In the genomic region with DNA sequence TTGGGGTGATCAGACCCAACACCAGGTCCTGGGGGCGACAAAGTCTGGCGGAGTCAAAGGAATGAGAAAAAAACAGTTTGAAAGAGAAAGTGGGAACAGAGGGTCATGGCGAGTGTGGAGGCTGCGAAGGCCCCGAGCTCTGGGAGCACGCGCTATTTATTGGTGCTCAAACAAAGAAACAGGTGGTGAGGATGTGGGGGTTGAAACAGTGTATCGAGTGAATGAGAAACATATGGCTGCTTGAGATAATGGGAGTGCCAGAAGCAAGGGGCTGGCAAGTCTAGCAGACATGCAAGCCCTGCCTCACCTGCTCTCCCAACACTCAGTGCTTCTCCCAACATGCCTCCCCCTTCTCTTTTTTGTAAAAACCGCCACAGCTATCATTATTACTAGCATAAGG, we compare ENCODE assay signal across 22 cellular contexts. TPM values are rescaled to one million over a fixed set of nuclear protein-coding genes. Genes with fewer than 3 reads are reported as not detected.
A peak's percentile ranks its signal among the peaks of the same experiment; 100 is the strongest.
DNase-seq lines count a peak whose midpoint lies in the region; FAIRE-seq and TF ChIP-seq lines count a peak whose summit lies in the region.
"Had no signal": no experiment of that assay in that cellular context is flagged by ENCODE, and none has a peak within 500 bp of the region (broad histone marks: within the 10 kb centered on the region; RNA-seq: fewer than 3 reads in every experiment).

No MANE protein-coding gene starts in this region.

- H3K4me3 ChIP-seq in kidney (ENCODE audit: low read length in 2 of 2): no peak overlapping the region
- no peak overlapping the region for H3K4me3 ChIP-seq in trophoblast cell (ENCODE audit: low read depth, low read length)
- H3K4me3 ChIP-seq: heart right ventricle, left lung, upper lobe of right lung had no signal

- H4K91ac ChIP-seq in trophoblast cell (ENCODE audit: low read depth, low read length): no peak overlapping the region

- H4K12ac ChIP-seq in trophoblast cell (ENCODE audit: low read depth, low read length): no peak overlapping the region

- H3K23ac ChIP-seq in trophoblast cell (ENCODE audit: low read length): no peak overlapping the region

- H3K27me3 ChIP-seq in trophoblast cell (ENCODE audit: insufficient read depth, low read length): no peaks in the 10 kb centered on the region
- H3K27me3 ChIP-seq: upper lobe of right lung had no signal

- no peak overlapping the region for H2BK12ac ChIP-seq in trophoblast cell (ENCODE audit: low read length)

- H3K4me1 ChIP-seq in kidney (ENCODE audit: control insufficient read depth in 1 of 2, insufficient read depth in 1 of 2, low read depth in 1 of 2, low read length in 2 of 2) (no peaks in the 10 kb centered on the region), trophoblast cell (ENCODE audit: control insufficient read depth in 1 of 2, insufficient read depth in 2 of 2, low read length in 2 of 2) (peaks cover 3% of the 10 kb centered on the region in 2 experiments)
- H3K4me1 ChIP-seq: left lung, upper lobe of right lung had no signal

- H3K79me2 ChIP-seq in trophoblast cell (ENCODE audit: control insufficient read depth, insufficient read depth, low read length, poor library complexity): no peaks in the 10 kb centered on the region

- H3K9me3 ChIP-seq in kidney (ENCODE audit: control insufficient read depth in 1 of 2, low read length in 2 of 2): no peaks in the 10 kb centered on the region
- no peaks in the 10 kb centered on the region for H3K9me3 ChIP-seq in trophoblast cell (ENCODE audit: insufficient read depth, low read depth, low read length)
- H3K9me3 ChIP-seq: heart right ventricle, left lung, upper lobe of right lung had no signal

- H3K36me3 ChIP-seq in kidney (ENCODE audit: control insufficient read depth in 1 of 2, insufficient read depth in 2 of 2, low read length in 2 of 2) (no peaks in the 10 kb centered on the region), trophoblast cell (ENCODE audit: control insufficient read depth in 1 of 2, insufficient read depth in 2 of 2, low read length in 2 of 2) (no peaks in the 10 kb centered on the region)
- H3K36me3 ChIP-seq: heart right ventricle, left lung, upper lobe of right lung had no signal

- no peaks in the 10 kb centered on the region for H3K79me1 ChIP-seq in trophoblast cell (ENCODE audit: low read length)

- H2BK5ac ChIP-seq in trophoblast cell (ENCODE audit: low read depth, low read length, poor library complexity): no peak overlapping the region

- H2AK5ac ChIP-seq in trophoblast cell (ENCODE audit: low read length): no peak overlapping the region

- no peak for FAIRE-seq in kidney (lab: Jason Lieb, UNC)
- FAIRE-seq: GM12891, H54 had no signal

- TF ChIP-seq CTCF in kidney (IDR thresholded peaks at IDR 0.05; ENCODE audit: borderline replicate concordance, extremely low read depth, insufficient read depth): no peak

- no CpG with 5 or more reads among the region's 9 CpGs for WGBS in trophoblast cell (ENCODE audit: extremely low coverage, insufficient coverage, insufficient read length)

- no peak overlapping the region for H4K8ac ChIP-seq in trophoblast cell (ENCODE audit: low read depth, low read length)

- H3K4ac ChIP-seq in trophoblast cell (ENCODE audit: low read depth, low read length): no peak overlapping the region

- no peak overlapping the region for H2BK120ac ChIP-seq in trophoblast cell (ENCODE audit: insufficient read depth, low read length, poor library complexity)

- intact Hi-C loops in kidney (cut with DNase I): no loop called here

- no peak overlapping the region for H3K18ac ChIP-seq in trophoblast cell (ENCODE audit: low read length)

- no peak overlapping the region for H3K4me2 ChIP-seq in trophoblast cell (ENCODE audit: low read length)

- peak; percentile 85 for DNase-seq in DMS 273 (lab: John Stamatoyannopoulos, UW; ENCODE audit: unreplicated experiment)
- DNase-seq in NCI-H1092 treated with DMSO at 0.1 percent for 48 hours (lab: John Stamatoyannopoulos, UW): peak; percentile 44
- peak; percentile 73 for DNase-seq in NCI-H2227 (lab: John Stamatoyannopoulos, UW; ENCODE audit: unreplicated experiment)
- peak; percentile 59 for DNase-seq in cerebellar cortex (ENCODE audit: low spot score)
- DNase-seq in kidney: no peak
- DNase-seq in germinal center (ENCODE audit: low spot score): no peak
- DNase-seq in substantia nigra (lab: John Stamatoyannopoulos, UW): no peak
- DNase-seq in trophoblast cell: no peak
- DNase-seq: activated CD4-positive, alpha-beta T cell treated with anti-CD3 and anti-CD28 coated beads for 36 hours; activated gamma-delta T cell; cerebellar nuclear complex; DND-41; heart right ventricle; Karpas-422; left lung; naive B cell; NCI-H226; SIG-M5; upper lobe of right lung had no signal

- no peak overlapping the region for H2AFZ ChIP-seq in trophoblast cell (ENCODE audit: insufficient read depth, low read length, poor library complexity)

- no peak overlapping the region for H3K14ac ChIP-seq in trophoblast cell (ENCODE audit: low read length)

- no peak overlapping the region for H3K27ac ChIP-seq in kidney (ENCODE audit: low read depth in 2 of 2, low read length in 2 of 2)
- H3K27ac ChIP-seq in substantia nigra (ENCODE audit: low read depth, low read length, poor library complexity, severe bottlenecking): no peak overlapping the region
- H3K27ac ChIP-seq in trophoblast cell (ENCODE audit: low read depth, low read length): no peak overlapping the region
- H3K27ac ChIP-seq: epithelial cell of prostate, heart right ventricle, left lung, upper lobe of right lung had no signal

- H3K9ac ChIP-seq in kidney (ENCODE audit: low read length in 2 of 2): no peak overlapping the region
- H3K9ac ChIP-seq in trophoblast cell (ENCODE audit: low read length): no peak overlapping the region

RNA-seq across cellular contexts. Expression of gene DUSP18, which starts 7.8 kb away (rescaled TPM):
- total RNA-seq in kidney: 14.0 TPM
- polyA plus RNA-seq in kidney (ENCODE audit: insufficient read depth, low read depth, low replicate concordance): 3.6 TPM
- polyA plus RNA-seq in trophoblast cell (2013): 4.8 and 5.0 TPM in 2 replicates

RNA-seq across cellular contexts. Expression of gene OSBP2, which starts 19.2 kb away (rescaled TPM):
- 4.0 TPM for total RNA-seq in kidney
- 3.4 TPM for polyA plus RNA-seq in kidney (ENCODE audit: insufficient read depth, low read depth, low replicate concordance)
- polyA plus RNA-seq in trophoblast cell (2013): 0.17 and 0.21 TPM in 2 replicates

RNA-seq across cellular contexts. Expression of gene SLC35E4, which starts 39.9 kb away (rescaled TPM):
- 3.2 TPM for total RNA-seq in kidney
- polyA plus RNA-seq in kidney (ENCODE audit: insufficient read depth, low read depth, low replicate concordance): 1.8 TPM
- polyA plus RNA-seq in trophoblast cell (2013): 1.1 and 1.2 TPM in 2 replicates

Comparison
In these comparisons a context has a peak if more than half of its experiments do, and no peak if none do; other contexts are left out.
1. DNase-seq: peak in DMS 273 (single experiment), NCI-H1092 treated with DMSO at 0.1 percent for 48 hours (single experiment), NCI-H2227 (single experiment) and cerebellar cortex (single experiment); none in kidney (single experiment), germinal center (single experiment), substantia nigra (0 of 49) and trophoblast cell (0 of 2).